Comparison of ENCODE assay signal across 14 cellular contexts in genomic region chr13:106484755-106485193, GRCh38. TPM values are rescaled to one million over a fixed set of nuclear protein-coding genes. Genes with fewer than 3 reads are reported as not detected.
DNase-seq lines count a peak whose midpoint lies in the region; ATAC-seq, FAIRE-seq and TF ChIP-seq lines count a peak whose summit lies in the region.
"Had no signal": no experiment of that assay in that cellular context is flagged by ENCODE, and none has a peak within 500 bp of the region (broad histone marks: within the 10 kb centered on the region; RNA-seq: fewer than 3 reads in every experiment).

No MANE protein-coding gene starts in this region.

- H3K27me3 ChIP-seq in endothelial cell of umbilical vein (ENCODE audit: control insufficient read depth in 2 of 2, insufficient read depth in 2 of 2, low read length in 2 of 2) (no peaks in the 10 kb centered on the region), lower lobe of right lung (ENCODE audit: low read depth) (no peaks in the 10 kb centered on the region), testis (no peaks in the 10 kb centered on the region)
- H3K27me3 ChIP-seq: body of pancreas had no signal

- H4K20me1 ChIP-seq in endothelial cell of umbilical vein (replicated peaks; ENCODE audit: control insufficient read depth, extremely low read depth, insufficient read depth, low read length) = no peaks in the 10 kb centered on the region

- DNase-seq in NCI-H226 (peak; percentile 62), endothelial cell of umbilical vein (ENCODE audit: low read depth, low spot score) (no peak), lower lobe of right lung (no peak), testis (peak; percentile 64), T-helper 17 cell (no peak)
- no peak for DNase-seq in stimulated activated CD4-positive, alpha-beta T cell treated with anti-CD3 and anti-CD28 coated beads, Interleukin-15, amount 100 ng/mL, for 24 hours
- DNase-seq: activated CD4-positive, alpha-beta T cell treated with anti-CD3 and anti-CD28 coated beads, Interleukin-2, amount 50 U/mL, for 1 hour; activated gamma-delta T cell; body of pancreas; NCI-H1417 treated with DMSO at 0.1 percent for 48 hours; PC-9 had no signal

- TF ChIP-seq CTCF in endothelial cell of umbilical vein (IDR thresholded peaks at IDR 0.05; ENCODE audit: extremely low read depth in 1 of 2, insufficient read depth in 1 of 2, low read depth in 1 of 2, low read length in 2 of 2) (no peak), lower lobe of right lung (IDR thresholded peaks at IDR 0.05) (no peak), testis (IDR thresholded peaks at IDR 0.05) (no peak)

- H3K27ac ChIP-seq in endothelial cell of umbilical vein (ENCODE audit: insufficient read depth, low read depth, low read length) (no peak overlapping the region), lower lobe of right lung (peak overlapping the region; percentile 61), testis (peak overlapping the region in 1 of 2 donors; percentile 47)
- H3K27ac ChIP-seq: body of pancreas, PC-9 had no signal

- no peak overlapping the region for H3K9ac ChIP-seq in endothelial cell of umbilical vein (replicated peaks; ENCODE audit: extremely low read depth, insufficient read depth, low read length)

- no peaks in the 10 kb centered on the region for H3K4me1 ChIP-seq in endothelial cell of umbilical vein (ENCODE audit: control insufficient read depth, extremely low read depth, insufficient read depth, low read length)
- peaks cover 20% of the 10 kb centered on the region for H3K4me1 ChIP-seq in lower lobe of right lung
- H3K4me1 ChIP-seq in testis = peaks cover 10% of the 10 kb centered on the region
- H3K4me1 ChIP-seq: body of pancreas had no signal

- H3K27me3 Mint-ChIP-seq in T-helper 17 cell = peaks cover 73% of the 10 kb centered on the region

- CTCF ChIA-PET in endothelial cell of umbilical vein (lab: Charles Lee) = interaction anchor here (0.9 kb wide), 1 partner anchor 402 kb away, joined by 3 read pairs; no protein-coding TSS in a partner anchor

- TF ChIP-seq POLR2A in endothelial cell of umbilical vein (IDR thresholded peaks at IDR 0.05; ENCODE audit: low read depth, low read length) (no peak), testis (IDR thresholded peaks at IDR 0.05) (no peak)

- H3K9me3 ChIP-seq in endothelial cell of umbilical vein (replicated peaks; ENCODE audit: control insufficient read depth, insufficient read depth, low read length) (no peaks in the 10 kb centered on the region), lower lobe of right lung (no peaks in the 10 kb centered on the region), testis (no peaks in the 10 kb centered on the region), T-helper 17 cell (ENCODE audit: control insufficient read depth, low read length, poor library complexity, severe bottlenecking) (no peaks in the 10 kb centered on the region)
- H3K9me3 ChIP-seq: body of pancreas had no signal

- H2AFZ ChIP-seq in endothelial cell of umbilical vein (ENCODE audit: low read depth, low read length) = peak overlapping the region; percentile 57
- H2AFZ ChIP-seq: PC-9 had no signal

- no peaks in the 10 kb centered on the region for H3K9me1 ChIP-seq in endothelial cell of umbilical vein (replicated peaks; ENCODE audit: control insufficient read depth, extremely low read depth, insufficient read depth, low read length)

- peaks cover 2% of the 10 kb centered on the region for H3K4me1 Mint-ChIP-seq in T-helper 17 cell

- intact Hi-C loops in endothelial cell of umbilical vein (cut with micrococcal nuclease) = no loop called here
- intact Hi-C loops in lower lobe of right lung (cut with DNase I) = no loop called here
- intact Hi-C loops in testis (cut with DNase I; ENCODE audit: low total_unique reads) = no loop called here

- H3K36me3 ChIP-seq in endothelial cell of umbilical vein (ENCODE audit: control insufficient read depth in 2 of 2, extremely low read depth in 1 of 2, insufficient read depth in 2 of 2, low read length in 2 of 2) (no peaks in the 10 kb centered on the region), lower lobe of right lung (no peaks in the 10 kb centered on the region), testis (ENCODE audit: low read depth, missing control alignments) (no peaks in the 10 kb centered on the region)

- WGBS in testis, 2 donors = 2 to 4% methylated on average over 9 of the region's 9 CpGs

- H3K36me3 Mint-ChIP-seq in T-helper 17 cell (ENCODE audit: low read depth) = peaks cover 3% of the 10 kb centered on the region

- FAIRE-seq in endothelial cell of umbilical vein (lab: Jason Lieb, UNC) = no peak

- ATAC-seq in lower lobe of right lung (peak; percentile 73 to 84), T-helper 17 cell (no peak), GM21619 (IDR thresholded peaks at IDR 0.05; ENCODE audit: unreplicated experiment) (no peak), HG02884 (IDR thresholded peaks at IDR 0.05; ENCODE audit: unreplicated experiment) (no peak)
- ATAC-seq: body of pancreas had no signal

- H3K27ac Mint-ChIP-seq in T-helper 17 cell = no peak overlapping the region
- H3K27ac Mint-ChIP-seq: B cell had no signal

- dilution Hi-C loops in endothelial cell of umbilical vein (cut with MboI; ENCODE audit: extremely low pct_ligation_motif_present, low sequenced_read_pairs) = no loop called here

- H3K4me2 ChIP-seq in endothelial cell of umbilical vein (ENCODE audit: insufficient read depth, low read length) = no peak overlapping the region
- H3K4me2 ChIP-seq: PC-9 had no signal

- H3K4me3 ChIP-seq in endothelial cell of umbilical vein (replicated peaks in 1 of 3; ENCODE audit: insufficient read depth in 1 of 3, low read depth in 1 of 3, low read length in 3 of 3) = no peak overlapping the region
- H3K4me3 ChIP-seq in lower lobe of right lung = peak overlapping the region; percentile 22
- no peak overlapping the region for H3K4me3 ChIP-seq in testis
- H3K4me3 ChIP-seq: body of pancreas, PC-9 had no signal

- H3K4me3 Mint-ChIP-seq in T-helper 17 cell = no peak overlapping the region
- H3K4me3 Mint-ChIP-seq: B cell had no signal

- POLR2A ChIA-PET in endothelial cell of umbilical vein (lab: Charles Lee) = no interaction called here

- BruUV-seq in endothelial cell of umbilical vein (replicated peaks; lab: Mats Ljungman, UMichigan) = no TSS peak

- H3K79me2 ChIP-seq in endothelial cell of umbilical vein (ENCODE audit: control insufficient read depth, insufficient read depth, low read length) = no peaks in the 10 kb centered on the region

TF ChIP-seq in endothelial cell of umbilical vein, 7 proteins besides CTCF, POLR2A, EP300 and RAD21:
- no peak for TF ChIP-seq EZH2 (IDR thresholded peaks at IDR 0.05; ENCODE audit: borderline replicate concordance, low read depth, low read length, severe bottlenecking)
TF ChIP-seq in endothelial cell of umbilical vein: peak in this region for 0.

RNA-seq across cellular contexts. Expression of gene EFNB2, which starts 50.7 kb away (rescaled TPM):
- total RNA-seq in endothelial cell of umbilical vein (69.5 and 80.3 TPM in 2 replicates), lower lobe of right lung (47.0 TPM), testis (10 to 100 TPM; 24.7 to 37.7 TPM), T-helper 17 cell (under 1 TPM; 0.35 to 0.37 TPM)
- polyA plus RNA-seq in endothelial cell of umbilical vein (42.0 and 50.4 TPM in 2 replicates), testis (ENCODE audit: insufficient read depth, low read depth, low replicate concordance) (17.4 TPM)
- polyA plus RNA-seq in endothelial cell of umbilical vein (2011; cell fraction: cytosol; rRNA removed) = 46.0 and 47.8 TPM in 2 replicates
- polyA plus RNA-seq in endothelial cell of umbilical vein (2011; cell fraction: nucleus; rRNA removed) = 125 and 151 TPM in 2 replicates
- polyA plus RNA-seq in endothelial cell of umbilical vein (2012) = 26.2 and 34.6 TPM in 2 replicates
- 97.3 and 109 TPM in 2 replicates for polyA minus RNA-seq in endothelial cell of umbilical vein
- polyA minus RNA-seq in endothelial cell of umbilical vein (2011; cell fraction: cytosol; rRNA and poly(A)+ RNA removed) = 0.51 TPM
- 147 and 153 TPM in 2 replicates for polyA minus RNA-seq in endothelial cell of umbilical vein (2011; cell fraction: nucleus; rRNA and poly(A)+ RNA removed)

Comparison
In these comparisons a context has a peak if more than half of its experiments do, and no peak if none do; other contexts are left out.
1. DNase-seq: peak in NCI-H226 (single experiment) and testis (single experiment); none in endothelial cell of umbilical vein (single experiment), lower lobe of right lung (single experiment), stimulated activated CD4-positive, alpha-beta T cell treated with anti-CD3 and anti-CD28 coated beads, Interleukin-15, amount 100 ng/mL, for 24 hours (single experiment) and T-helper 17 cell (0 of 3).
2. ATAC-seq: peak in lower lobe of right lung (2 of 2); none in T-helper 17 cell (single experiment), GM21619 (single experiment) and HG02884 (single experiment).
3. RNA of gene EFNB2, which starts 50.7 kb away (total RNA-seq): 69.5 to 80.3 TPM in endothelial cell of umbilical vein, 47.0 TPM in lower lobe of right lung (single experiment) and 24.7 to 37.7 TPM in testis; 0.35 to 0.37 TPM in T-helper 17 cell; every median in the first group is over 10 times any median in the second.